ENCODE assay signal across 10 cellular contexts in genomic region chr15:77060560-77060959, GRCh38. TPM values are rescaled to one million over a fixed set of nuclear protein-coding genes. Genes with fewer than 3 reads are reported as not detected.
A peak's percentile ranks its signal among the peaks of the same experiment; 100 is the strongest.
DNase-seq lines count a peak whose midpoint lies in the region; ATAC-seq and TF ChIP-seq lines count a peak whose summit lies in the region.
"Had no signal": no experiment of that assay in that cellular context is flagged by ENCODE, and none has a peak within 500 bp of the region (broad histone marks: within the 10 kb centered on the region; RNA-seq: fewer than 3 reads in every experiment).

No MANE protein-coding gene starts in this region.

- peaks cover 13% of the 10 kb centered on the region for H3K36me3 ChIP-seq in DOHH2 (ENCODE audit: control insufficient read depth, low read length)
- peaks cover 16% of the 10 kb centered on the region for H3K36me3 ChIP-seq in SK-N-MC (ENCODE audit: insufficient read depth, low read length)
- H3K36me3 ChIP-seq in psoas muscle (ENCODE audit: insufficient read depth in 1 of 2, low read depth in 1 of 2), result no peaks in the 10 kb centered on the region
- 0 out of 2 replicates have a peak, but pooled peaks cover under 1% of the 10 kb centered on the region for H3K36me3 ChIP-seq in PC-3 (ENCODE audit: low read depth, low read length)

- in situ Hi-C loops in GM13976 (cut with MboI; ENCODE audit: low sequenced_read_pairs, unreplicated experiment), result no loop called here

- H3K79me2 ChIP-seq in DOHH2 (ENCODE audit: control insufficient read depth, low read length), result peaks cover 88% of the 10 kb centered on the region
- peaks cover 78% of the 10 kb centered on the region for H3K79me2 ChIP-seq in PC-3 (ENCODE audit: low read length)

- H3K27me3 ChIP-seq in DOHH2 (ENCODE audit: control insufficient read depth, low read length), result no peaks in the 10 kb centered on the region
- H3K27me3 ChIP-seq in psoas muscle (ENCODE audit: insufficient read depth in 3 of 3, low read length in 2 of 3), result no peaks in the 10 kb centered on the region
- no peaks in the 10 kb centered on the region for H3K27me3 ChIP-seq in PC-3 (ENCODE audit: low read length)

- no peak for TF ChIP-seq CTCF in DOHH2 (IDR thresholded peaks at IDR 0.05; ENCODE audit: low read depth, low read length, poor library complexity, severe bottlenecking)
- TF ChIP-seq CTCF in fibroblast of villous mesenchyme (IDR thresholded peaks at IDR 0.05; ENCODE audit: insufficient read depth, low read depth, low read length), result no peak
- TF ChIP-seq CTCF in psoas muscle (IDR thresholded peaks at IDR 0.05), result no peak
- no peak for TF ChIP-seq CTCF in GM13976 (IDR thresholded peaks at IDR 0.05; ENCODE audit: borderline replicate concordance, control extremely low read depth, extremely low read depth, insufficient read depth, missing control alignments)
- TF ChIP-seq CTCF in PC-3 (conservative IDR thresholded peaks at IDR 0.05; ENCODE audit: low read depth, low read length), result no peak

- H3K9me3 ChIP-seq in DOHH2 (ENCODE audit: control insufficient read depth, insufficient read depth, low read length) (no peaks in the 10 kb centered on the region), SK-N-MC (ENCODE audit: low read depth, low read length) (no peaks in the 10 kb centered on the region), psoas muscle (no peaks in the 10 kb centered on the region), PC-3 (ENCODE audit: low read length) (no peaks in the 10 kb centered on the region)
- H3K9me3 ChIP-seq: Caco-2 had no signal

- ATAC-seq in psoas muscle (peak; percentile 84 to 95 (median 91)), PC-3 (no peak)

- peak overlapping the region; percentile 57 for H3K9ac ChIP-seq in SK-N-MC (ENCODE audit: insufficient read length)
- no peak overlapping the region for H3K9ac ChIP-seq in PC-3 (ENCODE audit: low read length)

- H4K20me1 ChIP-seq in DOHH2 (ENCODE audit: control insufficient read depth, insufficient read depth, low read depth, low read length) (peaks cover 28% of the 10 kb centered on the region), PC-3 (ENCODE audit: low read length) (peaks cover 3% of the 10 kb centered on the region; the same call in 1 of the 2 replicates)

- no TSS peak for BruUV-seq in PC-3 (replicated peaks; lab: Mats Ljungman, UMichigan)

- POLR2A ChIA-PET in PC-3 (lab: Charles Lee; ENCODE audit: unreplicated experiment), result interaction anchor here (0.6 kb wide), 1 partner anchor 11 kb away, joined by 4 read pairs; the partner anchor contains the start of gene TSPAN3

- peaks cover 41% of the 10 kb centered on the region for H3K4me1 ChIP-seq in DOHH2 (ENCODE audit: control insufficient read depth, low read length)
- H3K4me1 ChIP-seq in psoas muscle, result peaks cover 92% of the 10 kb centered on the region
- peaks cover 47% of the 10 kb centered on the region for H3K4me1 ChIP-seq in PC-3 (ENCODE audit: insufficient read depth, low read length)

- no peak overlapping the region for H3K4me3 ChIP-seq in DOHH2 (ENCODE audit: low read length)
- H3K4me3 ChIP-seq in SK-N-MC, result peak overlapping the region; percentile 64
- H3K4me3 ChIP-seq in fibroblast of villous mesenchyme (ENCODE audit: low read depth, low read length), result no peak overlapping the region
- H3K4me3 ChIP-seq in psoas muscle, result peak overlapping the region; percentile 37
- no peak overlapping the region for H3K4me3 ChIP-seq in PC-3 (ENCODE audit: low read length)

- DNase-seq in SK-N-MC (ENCODE audit: low read depth, low spot score), result no peak
- peak; percentile 28 for DNase-seq in fibroblast of villous mesenchyme (ENCODE audit: low read depth)
- no peak for DNase-seq in psoas muscle
- DNase-seq in NCI-H345 (lab: John Stamatoyannopoulos, UW), result no peak
- DNase-seq in GM13976 (ENCODE audit: low spot score), result no peak
- no peak for DNase-seq in PC-3
- DNase-seq in activated T-cell treated with anti-CD3 and anti-CD28 coated beads, Interleukin-2, amount 50 U/mL, for 48 hours, result no peak
- DNase-seq: activated T-cell treated with anti-CD3 and anti-CD28 coated beads for 4 hours, Caco-2 had no signal

- H3K27ac ChIP-seq in DOHH2 (ENCODE audit: low read depth, low read length), result no peak overlapping the region
- H3K27ac ChIP-seq in SK-N-MC, result peak overlapping the region; percentile 90
- peak overlapping the region; percentile 84 for H3K27ac ChIP-seq in psoas muscle
- no peak overlapping the region for H3K27ac ChIP-seq in PC-3 (ENCODE audit: low read length)

- H3K4me2 ChIP-seq in DOHH2 (ENCODE audit: low read length) (peak overlapping the region; percentile 42), PC-3 (ENCODE audit: low read length) (no peak overlapping the region)

- CTCF ChIA-PET in PC-3 (lab: Charles Lee), result no interaction called here

- H3K9me2 ChIP-seq in DOHH2 (replicated peaks; ENCODE audit: control insufficient read depth, low read length) (no peaks in the 10 kb centered on the region), PC-3 (replicated peaks; ENCODE audit: low read length) (no peaks in the 10 kb centered on the region)

- peaks cover 3% of the 10 kb centered on the region; the same call in 1 of the 2 replicates for H3F3A ChIP-seq in DOHH2 (ENCODE audit: control insufficient read depth, insufficient read depth)
- H3F3A ChIP-seq in PC-3 (ENCODE audit: low read length, unreplicated experiment), result peaks cover 10% of the 10 kb centered on the region

- H2AFZ ChIP-seq in PC-3 (ENCODE audit: low read length), result no peak overlapping the region

- intact Hi-C loops in psoas muscle (cut with DNase I), result loop anchor here in 1 of 2 donors (2.0 kb wide), 1 partner anchor 16 kb away; no protein-coding TSS in a partner anchor
- intact Hi-C loops in PC-3 (cut with micrococcal nuclease), result loop anchor here (10.0 kb wide), 1 partner anchor 354 kb away; no protein-coding TSS in a partner anchor

RNA-seq across cellular contexts. Expression of gene TSPAN3, which starts 10.3 kb away (rescaled TPM):
- total RNA-seq in fibroblast of villous mesenchyme (136 and 203 TPM in 2 replicates), psoas muscle (100 to 1,000 TPM; 179 to 215 (median 207) TPM), PC-3 (2014; rRNA removed) (125 and 140 TPM in 2 replicates)
- 100 to 1,000 TPM; 146 to 330 (median 210) TPM for polyA plus RNA-seq in psoas muscle

Comparison
In these comparisons a context has a peak if more than half of its experiments do, and no peak if none do; other contexts are left out.
1. H3K27ac ChIP-seq: peak in SK-N-MC (single experiment) and psoas muscle (single experiment); none in DOHH2 (single experiment) and PC-3 (single experiment).
2. H3K4me3 ChIP-seq: peak in SK-N-MC (single experiment) and psoas muscle (single experiment); none in DOHH2 (single experiment), fibroblast of villous mesenchyme (single experiment) and PC-3 (single experiment).